ENCODE assay signal across 8 cellular contexts in the genomic region with DNA sequence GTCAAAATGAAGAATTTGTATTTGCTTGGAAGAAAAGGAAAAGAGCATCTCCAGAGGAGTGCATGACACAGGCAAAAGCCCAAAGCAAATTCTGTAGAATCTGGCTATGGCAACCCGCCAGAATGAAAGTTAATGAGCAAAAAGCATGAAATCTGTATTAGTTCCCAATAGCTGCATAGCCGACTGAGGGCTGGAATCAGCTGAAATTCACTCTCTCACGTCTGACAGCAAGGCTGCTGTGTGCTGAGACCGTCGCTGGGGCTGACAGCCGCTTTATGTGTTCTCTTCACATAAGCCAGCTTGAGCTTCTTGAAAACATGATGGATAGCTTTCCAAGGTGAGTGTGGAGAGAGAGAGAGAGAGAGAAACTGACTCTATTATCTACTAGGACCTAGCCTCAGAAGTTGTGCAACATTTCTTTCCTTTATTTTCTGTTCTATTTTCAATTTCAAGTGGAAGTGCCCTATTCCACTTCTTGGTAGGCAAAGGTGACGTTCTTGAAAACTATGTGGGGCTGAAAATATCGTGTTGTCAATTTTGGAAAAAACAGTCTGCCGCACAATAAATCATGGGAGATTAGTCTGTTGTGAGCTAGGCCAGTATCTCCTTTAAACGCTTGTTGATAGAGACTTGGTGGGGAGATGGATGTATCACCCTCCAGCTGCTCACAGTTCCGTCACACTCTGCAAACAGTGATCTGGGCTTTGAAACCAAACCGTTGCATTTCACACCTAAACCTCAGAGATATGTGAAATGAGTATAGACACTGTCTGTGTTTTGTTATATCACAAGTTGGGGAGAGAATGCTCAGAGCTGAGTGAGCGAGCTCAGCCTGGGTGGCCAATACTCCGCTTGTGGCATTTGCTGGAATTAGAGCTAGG.
A peak's percentile ranks its signal among the peaks of the same experiment; 100 is the strongest.
DNase-seq lines count a peak whose midpoint lies in the region; ATAC-seq and TF ChIP-seq lines count a peak whose summit lies in the region.

No MANE protein-coding gene starts in this region.

- TF ChIP-seq EP300 in transverse colon (IDR thresholded peaks at IDR 0.05; ENCODE audit: low read depth): no peak

- H3K4me1 Mint-ChIP-seq in T-helper 2 cell treated with Interferon-gamma antibody and Interleukin-4, amounts not matched to agents 5 μg/mL and 100 μg/mL, for 36 hours (ENCODE audit: low read depth): peaks cover 10% of the 10 kb centered on the region
- no peaks in the 10 kb centered on the region for H3K4me1 Mint-ChIP-seq in stimulated activated naive B cell treated with anti-CD40 and anti-IgM and Interleukin-4, amounts not matched to agents 10 μg/mL and 1 μg/mL and 100 μg/mL, for 72 hours

- H3K4me3 Mint-ChIP-seq in T-helper 2 cell treated with Interferon-gamma antibody and Interleukin-4, amounts not matched to agents 5 μg/mL and 100 μg/mL, for 36 hours: peak overlapping the region; percentile 11
- H3K4me3 Mint-ChIP-seq in stimulated activated naive B cell treated with anti-CD40 and anti-IgM and Interleukin-4, amounts not matched to agents 10 μg/mL and 1 μg/mL and 100 μg/mL, for 72 hours: no peak overlapping the region

- in situ Hi-C loops in transverse colon (cut with MboI; ENCODE audit: low pct_ligation_motif_present in 1 of 4, low pct_unique_long_range_greater_than_20kb in 1 of 4, low sequenced_read_pairs in 3 of 4): no loop called here

- H3K4me3 ChIP-seq in transverse colon: no peak overlapping the region

- H3K27me3 Mint-ChIP-seq in T-helper 2 cell treated with Interferon-gamma antibody and Interleukin-4, amounts not matched to agents 5 μg/mL and 100 μg/mL, for 36 hours (ENCODE audit: low read depth): no peaks in the 10 kb centered on the region
- peaks cover 0 to 3% of the 10 kb centered on the region in 2 donors for H3K27me3 Mint-ChIP-seq in stimulated activated naive B cell treated with anti-CD40 and anti-IgM and Interleukin-4, amounts not matched to agents 10 μg/mL and 1 μg/mL and 100 μg/mL, for 72 hours

- TF ChIP-seq CTCF in transverse colon (IDR thresholded peaks at IDR 0.05) (no peak), foreskin keratinocyte (conservative IDR thresholded peaks at IDR 0.05) (no peak)

- TF ChIP-seq POLR2A in transverse colon (IDR thresholded peaks at IDR 0.05): peak; percentile 37

- H3K4me1 ChIP-seq in transverse colon: peaks cover 0 to 7% (median 3%) of the 10 kb centered on the region in 4 donors
- peaks cover 4% of the 10 kb centered on the region for H3K4me1 ChIP-seq in foreskin keratinocyte

- peak; percentile 41 for DNase-seq in T-helper 2 cell treated with Interferon-gamma antibody and Interleukin-4, amounts not matched to agents 5 μg/mL and 100 μg/mL, for 36 hours (ENCODE audit: low spot score)
- peak; percentile 60 for DNase-seq in foreskin melanocyte
- DNase-seq in transverse colon: no peak
- no peak for DNase-seq in NCI-H526 (lab: John Stamatoyannopoulos, UW)
- no peak for DNase-seq in stimulated activated naive B cell treated with anti-CD40 and anti-IgM and Interleukin-4, amounts not matched to agents 10 μg/mL and 1 μg/mL and 100 μg/mL, for 72 hours
- DNase-seq in foreskin keratinocyte: no peak

- H3K9me3 ChIP-seq in transverse colon: no peaks in the 10 kb centered on the region

- WGBS in transverse colon (ENCODE audit: low coverage in 1 of 2), 2 donors: 57 to 65% methylated on average over 14 of the region's 14 CpGs

- H3K27ac ChIP-seq in transverse colon (peak overlapping the region in 3 of 4 donors; percentile 19 to 29 (median 29)), foreskin keratinocyte (no peak overlapping the region)

- intact Hi-C loops in transverse colon (cut with DNase I; ENCODE audit: low total_unique reads): no loop called here

- no peaks in the 10 kb centered on the region for H3K36me3 ChIP-seq in transverse colon

- H3K9me3 Mint-ChIP-seq in T-helper 2 cell treated with Interferon-gamma antibody and Interleukin-4, amounts not matched to agents 5 μg/mL and 100 μg/mL, for 36 hours: no peaks in the 10 kb centered on the region
- H3K9me3 Mint-ChIP-seq in stimulated activated naive B cell treated with anti-CD40 and anti-IgM and Interleukin-4, amounts not matched to agents 10 μg/mL and 1 μg/mL and 100 μg/mL, for 72 hours: no peaks in the 10 kb centered on the region

- peak; percentile 97 for ATAC-seq in GM18909 (IDR thresholded peaks at IDR 0.05; ENCODE audit: poor library complexity, unreplicated experiment)
- ATAC-seq in HG02623 (IDR thresholded peaks at IDR 0.05; ENCODE audit: unreplicated experiment): peak; percentile 97
- ATAC-seq in stimulated activated naive B cell treated with anti-CD40 and anti-IgM and Interleukin-4, amounts not matched to agents 10 μg/mL and 1 μg/mL and 100 μg/mL, for 72 hours (replicated peaks): no peak
- ATAC-seq in foreskin keratinocyte: no peak

- H3K27ac Mint-ChIP-seq in T-helper 2 cell treated with Interferon-gamma antibody and Interleukin-4, amounts not matched to agents 5 μg/mL and 100 μg/mL, for 36 hours: peak overlapping the region; percentile 37
- H3K27ac Mint-ChIP-seq in stimulated activated naive B cell treated with anti-CD40 and anti-IgM and Interleukin-4, amounts not matched to agents 10 μg/mL and 1 μg/mL and 100 μg/mL, for 72 hours: no peak overlapping the region

- H3K36me3 Mint-ChIP-seq in T-helper 2 cell treated with Interferon-gamma antibody and Interleukin-4, amounts not matched to agents 5 μg/mL and 100 μg/mL, for 36 hours (ENCODE audit: low read depth): no peaks in the 10 kb centered on the region
- H3K36me3 Mint-ChIP-seq in stimulated activated naive B cell treated with anti-CD40 and anti-IgM and Interleukin-4, amounts not matched to agents 10 μg/mL and 1 μg/mL and 100 μg/mL, for 72 hours: no peaks in the 10 kb centered on the region

- no peaks in the 10 kb centered on the region for H3K27me3 ChIP-seq in transverse colon
- H3K27me3 ChIP-seq in foreskin keratinocyte: no peaks in the 10 kb centered on the region

Comparison
In these comparisons a context has a peak if more than half of its experiments do, and no peak if none do; other contexts are left out.
1. ATAC-seq: peak in GM18909 (single experiment) and HG02623 (single experiment); none in stimulated activated naive B cell treated with anti-CD40 and anti-IgM and Interleukin-4, amounts not matched to agents 10 μg/mL and 1 μg/mL and 100 μg/mL, for 72 hours (0 of 2) and foreskin keratinocyte (single experiment).
2. DNase-seq: peak in T-helper 2 cell treated with Interferon-gamma antibody and Interleukin-4, amounts not matched to agents 5 μg/mL and 100 μg/mL, for 36 hours (single experiment) and foreskin melanocyte (single experiment); none in transverse colon (single experiment), NCI-H526 (0 of 2), stimulated activated naive B cell treated with anti-CD40 and anti-IgM and Interleukin-4, amounts not matched to agents 10 μg/mL and 1 μg/mL and 100 μg/mL, for 72 hours (single experiment) and foreskin keratinocyte (0 of 2).